Comparison of ENCODE assay signal across 31 cellular contexts in genomic region chr15:101608182-101608581, GRCh38. TPM values are rescaled to one million over a fixed set of nuclear protein-coding genes. Genes with fewer than 3 reads are reported as not detected.
DNase-seq lines count a peak whose midpoint lies in the region; ATAC-seq and TF ChIP-seq lines count a peak whose summit lies in the region.
"Had no signal": no experiment of that assay in that cellular context is flagged by ENCODE, and none has a peak within 500 bp of the region (broad histone marks: within the 10 kb centered on the region; RNA-seq: fewer than 3 reads in every experiment).

No MANE protein-coding gene starts in this region.

- H3K36me3 ChIP-seq in H7 (replicated peaks; ENCODE audit: control insufficient read depth, insufficient read depth, low read length) = no peaks in the 10 kb centered on the region
- H3K36me3 ChIP-seq: brain microvascular endothelial cell, neural progenitor cell, upper lobe of left lung had no signal

- H3K27me3 ChIP-seq in H7 (ENCODE audit: control insufficient read depth, insufficient read depth, low read length) = no peaks in the 10 kb centered on the region
- H3K27me3 ChIP-seq: brain microvascular endothelial cell, neural progenitor cell, upper lobe of left lung had no signal

- no peak for ATAC-seq in T-helper 17 cell
- no peak for ATAC-seq in esophagus mucosa
- no peak for ATAC-seq in HG03520 (IDR thresholded peaks at IDR 0.05; ENCODE audit: unreplicated experiment)
- ATAC-seq: activated CD4-positive, alpha-beta T cell treated with anti-CD3 and anti-CD28 coated beads for 36 hours; activated T-helper 17 cell treated with anti-CD3 and anti-CD28 coated beads, Interleukin-2, amount 50 U/mL, for 72 hours; left cardiac atrium; stimulated activated naive B cell treated with anti-CD40 and anti-IgM and Interleukin-4, amounts not matched to agents 10 μg/mL and 1 μg/mL and 100 μg/mL, for 72 hours had no signal

- no peak overlapping the region for H3K4me3 Mint-ChIP-seq in T-helper 17 cell
- H3K4me3 Mint-ChIP-seq: activated CD4-positive, alpha-beta T cell treated with anti-CD3 and anti-CD28 coated beads for 36 hours; activated naive CD4-positive, alpha-beta T cell treated with anti-CD3 and anti-CD28 coated beads, Interleukin-2, amount 50 U/mL, for 24 hours; activated T-helper 17 cell treated with anti-CD3 and anti-CD28 coated beads, Interleukin-2, amount 50 U/mL, for 72 hours; IgD-negative memory B cell; memory B cell; neural progenitor cell; stimulated activated naive B cell treated with anti-CD40 and anti-IgM and Interleukin-4, amounts not matched to agents 10 μg/mL and 1 μg/mL and 100 μg/mL, for 72 hours had no signal

- H3K4me3 ChIP-seq in H7 (ENCODE audit: insufficient read depth, low read depth, low read length) (no peak overlapping the region), choroid plexus epithelial cell (ENCODE audit: low read depth, low read length) (no peak overlapping the region)
- no peak overlapping the region for H3K4me3 ChIP-seq in Jurkat, Clone E6-1 (ENCODE audit: low read length)
- H3K4me3 ChIP-seq: neural progenitor cell, PC-9, upper lobe of left lung had no signal

- no peaks in the 10 kb centered on the region for H3K4me1 Mint-ChIP-seq in T-helper 17 cell
- H3K4me1 Mint-ChIP-seq: activated CD4-positive, alpha-beta T cell treated with anti-CD3 and anti-CD28 coated beads for 36 hours; activated naive CD4-positive, alpha-beta T cell treated with anti-CD3 and anti-CD28 coated beads, Interleukin-2, amount 50 U/mL, for 24 hours; activated T-helper 17 cell treated with anti-CD3 and anti-CD28 coated beads, Interleukin-2, amount 50 U/mL, for 72 hours; IgD-negative memory B cell; memory B cell; stimulated activated naive B cell treated with anti-CD40 and anti-IgM and Interleukin-4, amounts not matched to agents 10 μg/mL and 1 μg/mL and 100 μg/mL, for 72 hours had no signal

- DNase-seq in H7 (peak; percentile 47), choroid plexus epithelial cell (ENCODE audit: low read depth) (peak; percentile 14), myocyte (ENCODE audit: low read depth) (peak; percentile 18), T-helper 17 cell (no peak), NCI-H2227 (lab: John Stamatoyannopoulos, UW; ENCODE audit: unreplicated experiment) (no peak)
- peak; percentile 44 for DNase-seq in Jurkat, Clone E6-1 (ENCODE audit: low read depth, low spot score)
- DNase-seq: ACHN; activated CD4-positive, alpha-beta T cell treated with anti-CD3 and anti-CD28 coated beads for 36 hours; amygdala; brain microvascular endothelial cell; cerebellar nuclear complex; DMS153; hippocampal formation; left cardiac atrium; NCI-H1105 treated with DMSO at 0.1 percent for 48 hours; NCI-H2029; NCI-H524; NK-92 treated with Interleukin-12 subunit alpha and Interleukin-12 subunit beta, amount 100 ng/mL, for 24 hours; SIG-M5; stimulated activated naive B cell treated with anti-CD40 and anti-IgM and Interleukin-4, amounts not matched to agents 10 μg/mL and 1 μg/mL and 100 μg/mL, for 72 hours; T-helper 9 cell; upper lobe of left lung had no signal

- TF ChIP-seq CTCF in choroid plexus epithelial cell (conservative IDR thresholded peaks at IDR 0.05; ENCODE audit: low read depth, low read length) = peak; percentile 21

- H3K9me3 ChIP-seq in T-helper 17 cell (ENCODE audit: control insufficient read depth, low read length, poor library complexity, severe bottlenecking) = no peaks in the 10 kb centered on the region
- H3K9me3 ChIP-seq: upper lobe of left lung had no signal

- H3K27me3 Mint-ChIP-seq in T-helper 17 cell = peaks cover 18% of the 10 kb centered on the region
- H3K27me3 Mint-ChIP-seq: activated naive CD4-positive, alpha-beta T cell treated with anti-CD3 and anti-CD28 coated beads, Interleukin-2, amount 50 U/mL, for 24 hours had no signal

- no peaks in the 10 kb centered on the region for H3K36me3 Mint-ChIP-seq in T-helper 17 cell (ENCODE audit: low read depth)
- H3K36me3 Mint-ChIP-seq: activated naive CD4-positive, alpha-beta T cell treated with anti-CD3 and anti-CD28 coated beads, Interleukin-2, amount 50 U/mL, for 24 hours; neural progenitor cell; stimulated activated naive B cell treated with anti-CD40 and anti-IgM and Interleukin-4, amounts not matched to agents 10 μg/mL and 1 μg/mL and 100 μg/mL, for 72 hours had no signal

- no peak overlapping the region for H3K27ac Mint-ChIP-seq in T-helper 17 cell
- H3K27ac Mint-ChIP-seq: activated CD4-positive, alpha-beta T cell treated with anti-CD3 and anti-CD28 coated beads for 36 hours; activated naive CD4-positive, alpha-beta T cell treated with anti-CD3 and anti-CD28 coated beads, Interleukin-2, amount 50 U/mL, for 24 hours; activated T-helper 17 cell treated with anti-CD3 and anti-CD28 coated beads, Interleukin-2, amount 50 U/mL, for 72 hours; IgD-negative memory B cell; memory B cell; neural progenitor cell; progenitor cell of endocrine pancreas; stimulated activated naive B cell treated with anti-CD40 and anti-IgM and Interleukin-4, amounts not matched to agents 10 μg/mL and 1 μg/mL and 100 μg/mL, for 72 hours had no signal

RNA-seq across cellular contexts. Expression of gene TM2D3, which starts 44.0 kb away (rescaled TPM):
- total RNA-seq in H7 (2014; rRNA removed; shearing (Covaris generic)) = 27.4 and 41.6 TPM in 2 replicates
- polyA plus RNA-seq in Jurkat, Clone E6-1 (2012; ENCODE audit: insufficient read depth, insufficient read length) = 46.1 TPM
- total RNA-seq in myocyte (39.4 and 51.5 TPM in 2 replicates), T-helper 17 cell (10 to 100 TPM; 66.0 to 91.0 TPM), esophagus mucosa (16.8 TPM)
- 49.2 TPM for polyA plus RNA-seq in myocyte (2012)

Comparison
In these comparisons a context has a peak if more than half of its experiments do, and no peak if none do; other contexts are left out.
1. DNase-seq: peak in H7 (single experiment), Jurkat, Clone E6-1 (single experiment), choroid plexus epithelial cell (single experiment) and myocyte (single experiment); none in T-helper 17 cell (0 of 3) and NCI-H2227 (single experiment).